In genomic region chr1:2392071-2392442, GRCh38 we compare ENCODE assay signal across 8 cellular contexts. TPM values are rescaled to one million over a fixed set of nuclear protein-coding genes. Genes with fewer than 3 reads are reported as not detected.
A peak's percentile ranks its signal among the peaks of the same experiment; 100 is the strongest.
DNase-seq lines count a peak whose midpoint lies in the region; ATAC-seq lines count a peak whose summit lies in the region.

No MANE protein-coding gene starts in this region.

- DNase-seq in activated T-cell treated with anti-CD3 and anti-CD28 coated beads, Interleukin-2, amount 50 U/mL, for 24 hours = peak; percentile 48
- no peak for DNase-seq in activated T-cell treated with anti-CD3 and anti-CD28 coated beads, Interleukin-2, amount 50 U/mL, for 48 hours
- DNase-seq in activated CD4-positive, alpha-beta memory T cell treated with anti-CD3 and anti-CD28 coated beads, Interleukin-2, amount 10 ng/mL, durations not matched to agents 7 days and 5 days = no peak
- DNase-seq in NCI-H1048 (lab: John Stamatoyannopoulos, UW) (no peak), NCI-H146 treated with DMSO at 0.1 percent for 48 hours (lab: John Stamatoyannopoulos, UW; ENCODE audit: unreplicated experiment) (no peak)

- POLR2A ChIA-PET in activated CD4-positive, alpha-beta memory T cell treated with anti-CD3 and anti-CD28 coated beads, Interleukin-2, amount 10 ng/mL, durations not matched to agents 7 days and 5 days (lab: Charles Lee) = interaction anchor here (0.8 to 3.4 kb wide), 19 partner anchors 10 to 243 kb away, joined by 3 to 26 read pairs (median 5); partner anchors contain the start of genes FAAP20, PANK4 and PEX10

- H3K4me3 Mint-ChIP-seq in activated T-cell treated with anti-CD3 and anti-CD28 coated beads, Interleukin-2, amount 50 U/mL, for 24 hours = peak overlapping the region; percentile 89
- H3K4me3 Mint-ChIP-seq in activated CD4-positive, alpha-beta memory T cell treated with anti-CD3 and anti-CD28 coated beads, Interleukin-2, amount 10 ng/mL, durations not matched to agents 7 days and 5 days = peak overlapping the region; percentile 85

- no peaks in the 10 kb centered on the region for H3K9me3 ChIP-seq in iPS-18c (ENCODE audit: control insufficient read depth, insufficient read depth, low read length)
- no peaks in the 10 kb centered on the region for H3K9me3 ChIP-seq in stomach smooth muscle (ENCODE audit: control insufficient read depth in 2 of 2, low read length in 2 of 2)

- CTCF ChIA-PET in activated CD4-positive, alpha-beta memory T cell treated with anti-CD3 and anti-CD28 coated beads, Interleukin-2, amount 10 ng/mL, durations not matched to agents 7 days and 5 days (lab: Charles Lee) = interaction anchor here (0.8 to 3.7 kb wide), 11 partner anchors 10 to 483 kb away, joined by 3 to 37 read pairs (median 4); partner anchors contain the start of gene FAAP20

- ATAC-seq in HG03175 (IDR thresholded peaks at IDR 0.05; ENCODE audit: unreplicated experiment) = no peak

- H3K27me3 ChIP-seq in stomach smooth muscle (ENCODE audit: control insufficient read depth in 1 of 2, insufficient read depth in 2 of 2, low read length in 2 of 2) = no peaks in the 10 kb centered on the region

- H3K9me3 Mint-ChIP-seq in activated T-cell treated with anti-CD3 and anti-CD28 coated beads, Interleukin-2, amount 50 U/mL, for 24 hours = no peaks in the 10 kb centered on the region
- H3K9me3 Mint-ChIP-seq in activated CD4-positive, alpha-beta memory T cell treated with anti-CD3 and anti-CD28 coated beads, Interleukin-2, amount 10 ng/mL, durations not matched to agents 7 days and 5 days = no peaks in the 10 kb centered on the region

- H3K4me1 Mint-ChIP-seq in activated T-cell treated with anti-CD3 and anti-CD28 coated beads, Interleukin-2, amount 50 U/mL, for 24 hours (ENCODE audit: low read depth) = peaks cover 44% of the 10 kb centered on the region
- peaks cover 50% of the 10 kb centered on the region for H3K4me1 Mint-ChIP-seq in activated CD4-positive, alpha-beta memory T cell treated with anti-CD3 and anti-CD28 coated beads, Interleukin-2, amount 10 ng/mL, durations not matched to agents 7 days and 5 days

- peaks cover 39% of the 10 kb centered on the region for H3K4me1 ChIP-seq in stomach smooth muscle (ENCODE audit: control insufficient read depth, insufficient read depth, low read length)

- H3K4me3 ChIP-seq in iPS-18c (ENCODE audit: insufficient read depth, low read depth, low read length) = peak overlapping the region; percentile 94
- peak overlapping the region; percentile 90 for H3K4me3 ChIP-seq in stomach smooth muscle (ENCODE audit: low read length in 2 of 2)

- peaks cover 12 to 24% of the 10 kb centered on the region in 2 donors for H3K36me3 ChIP-seq in stomach smooth muscle (ENCODE audit: control insufficient read depth in 2 of 2, insufficient read depth in 2 of 2, low read length in 2 of 2)

- H3K9ac ChIP-seq in stomach smooth muscle (ENCODE audit: low read length in 2 of 2) = peak overlapping the region; percentile 73 to 76

- peaks cover 64% of the 10 kb centered on the region for H3K36me3 Mint-ChIP-seq in activated T-cell treated with anti-CD3 and anti-CD28 coated beads, Interleukin-2, amount 50 U/mL, for 24 hours (ENCODE audit: low read depth)
- H3K36me3 Mint-ChIP-seq in activated CD4-positive, alpha-beta memory T cell treated with anti-CD3 and anti-CD28 coated beads, Interleukin-2, amount 10 ng/mL, durations not matched to agents 7 days and 5 days (ENCODE audit: low read depth) = peaks cover 38% of the 10 kb centered on the region

- H3K27me3 Mint-ChIP-seq in activated T-cell treated with anti-CD3 and anti-CD28 coated beads, Interleukin-2, amount 50 U/mL, for 24 hours = no peaks in the 10 kb centered on the region
- no peaks in the 10 kb centered on the region for H3K27me3 Mint-ChIP-seq in activated CD4-positive, alpha-beta memory T cell treated with anti-CD3 and anti-CD28 coated beads, Interleukin-2, amount 10 ng/mL, durations not matched to agents 7 days and 5 days

- H3K27ac Mint-ChIP-seq in activated T-cell treated with anti-CD3 and anti-CD28 coated beads, Interleukin-2, amount 50 U/mL, for 24 hours = peak overlapping the region; percentile 93
- H3K27ac Mint-ChIP-seq in activated CD4-positive, alpha-beta memory T cell treated with anti-CD3 and anti-CD28 coated beads, Interleukin-2, amount 10 ng/mL, durations not matched to agents 7 days and 5 days = peak overlapping the region; percentile 79

- peak overlapping the region; percentile 41 for H3K27ac ChIP-seq in stomach smooth muscle (ENCODE audit: low read length)

RNA-seq across cellular contexts. Expression of gene RER1, which starts 0.4 kb away (rescaled TPM):
- 100 to 1,000 TPM; 151 to 160 TPM for total RNA-seq in activated CD4-positive, alpha-beta memory T cell treated with anti-CD3 and anti-CD28 coated beads, Interleukin-2, amount 10 ng/mL, durations not matched to agents 7 days and 5 days

RNA-seq across cellular contexts. Expression of gene MORN1, which starts 0.7 kb away (rescaled TPM):
- 1 to 10 TPM; 6.2 to 6.3 TPM for total RNA-seq in activated CD4-positive, alpha-beta memory T cell treated with anti-CD3 and anti-CD28 coated beads, Interleukin-2, amount 10 ng/mL, durations not matched to agents 7 days and 5 days

RNA-seq across cellular contexts. Expression of gene PEX10, which starts 20.3 kb away (rescaled TPM):
- total RNA-seq in activated CD4-positive, alpha-beta memory T cell treated with anti-CD3 and anti-CD28 coated beads, Interleukin-2, amount 10 ng/mL, durations not matched to agents 7 days and 5 days = 1 to 10 TPM; 6.8 to 9.5 TPM
